Comparison of ENCODE assay signal across 19 cellular contexts in the genomic region with DNA sequence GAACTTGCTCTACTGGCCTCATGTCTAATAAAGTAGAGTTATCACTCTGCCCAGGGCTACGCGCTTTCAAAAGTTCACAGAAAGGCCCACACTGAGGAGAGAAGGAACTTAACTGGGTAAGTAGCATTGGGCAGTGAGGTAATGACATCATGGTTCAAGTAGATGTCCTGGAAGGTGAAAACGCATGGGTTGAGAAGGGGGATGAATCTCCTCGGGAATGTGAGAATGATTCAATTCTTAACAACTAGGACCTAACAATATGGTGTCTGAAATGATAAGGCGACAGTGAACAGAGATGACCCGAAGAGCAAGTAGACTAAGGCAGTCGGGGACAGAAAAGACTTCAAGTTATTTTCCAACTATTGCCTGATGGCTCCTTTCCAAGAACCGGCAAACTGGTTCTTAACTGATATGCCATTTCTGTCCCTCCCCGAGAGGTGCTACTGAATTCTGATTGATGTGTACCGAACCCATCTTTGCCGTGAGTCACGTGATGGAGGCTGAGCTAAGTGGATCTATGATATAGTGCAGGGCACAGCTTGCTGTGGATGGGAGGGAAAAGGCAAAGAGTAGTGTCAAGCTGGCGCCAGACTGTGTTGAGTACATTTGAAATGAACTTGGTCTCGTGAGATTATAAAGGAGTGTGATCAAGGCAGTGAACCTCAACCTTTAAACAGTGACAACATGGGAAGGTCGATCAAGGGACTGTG. TPM values are rescaled to one million over a fixed set of nuclear protein-coding genes. Genes with fewer than 3 reads are reported as not detected.
DNase-seq lines count a peak whose midpoint lies in the region; ATAC-seq and TF ChIP-seq lines count a peak whose summit lies in the region.
"Had no signal": no experiment of that assay in that cellular context is flagged by ENCODE, and none has a peak within 500 bp of the region (broad histone marks: within the 10 kb centered on the region; RNA-seq: fewer than 3 reads in every experiment).

No MANE protein-coding gene starts in this region.

- no peak overlapping the region; the same call in 1 of the 2 replicates for H3K4ac ChIP-seq in IMR-90 (ENCODE audit: low read depth, low read length)

- H3K27me3 ChIP-seq in IMR-90 (ENCODE audit: control insufficient read depth, insufficient read depth, low read length) = no peaks in the 10 kb centered on the region
- no peaks in the 10 kb centered on the region for H3K27me3 ChIP-seq in endodermal cell (ENCODE audit: control insufficient read depth, insufficient read depth, low read length, poor library complexity, severe bottlenecking)

- no peak overlapping the region for H3K27ac Mint-ChIP-seq in endodermal cell
- H3K27ac Mint-ChIP-seq: CD4-positive, alpha-beta T cell had no signal

- peaks cover 13% of the 10 kb centered on the region for H3K27me3 Mint-ChIP-seq in endodermal cell (ENCODE audit: insufficient read depth)

- H3K23ac ChIP-seq in IMR-90 (ENCODE audit: low read depth, low read length) = no peak overlapping the region

- H3K4me3 ChIP-seq in IMR-90 (ENCODE audit: insufficient read depth, low read depth, low read length) (no peak overlapping the region), endodermal cell (ENCODE audit: low read length) (no peak overlapping the region)
- H3K4me3 ChIP-seq: GM12878 had no signal

- H4K20me1 ChIP-seq in IMR-90 (ENCODE audit: insufficient read depth, low read length) = no peaks in the 10 kb centered on the region

- dilution Hi-C loops in IMR-90 (cut with HindIII; ENCODE audit: low sequenced_read_pairs, unreplicated experiment) = no loop called here

- no peak overlapping the region for H2BK5ac ChIP-seq in IMR-90 (ENCODE audit: low read depth, low read length, poor library complexity, severe bottlenecking)

- H3K18ac ChIP-seq in IMR-90 (ENCODE audit: low read depth, low read length) = no peak overlapping the region

- H3K9me1 ChIP-seq in IMR-90 (ENCODE audit: insufficient read depth, low read length) = 0 out of 2 replicates have a peak, but pooled peaks cover 4% of the 10 kb centered on the region

- H3K14ac ChIP-seq in IMR-90 (replicated peaks; ENCODE audit: low read depth, low read length) = no peak overlapping the region

- no peak for TF ChIP-seq RAD21 in IMR-90 (IDR thresholded peaks at IDR 0.05; ENCODE audit: low read length)

- H3K9me3 ChIP-seq in IMR-90 (ENCODE audit: control insufficient read depth, insufficient read depth, low read length) (no peaks in the 10 kb centered on the region), endodermal cell (ENCODE audit: control insufficient read depth, low read length) (no peaks in the 10 kb centered on the region)

- peaks cover 12% of the 10 kb centered on the region for H3K4me1 ChIP-seq in IMR-90 (ENCODE audit: control insufficient read depth, insufficient read depth, low read length)
- no peaks in the 10 kb centered on the region for H3K4me1 ChIP-seq in endodermal cell (ENCODE audit: control insufficient read depth, insufficient read depth, low read length)

- in situ Hi-C loops in IMR-90 (cut with MboI; ENCODE audit: low sequenced_read_pairs) = no loop called here

- no peak overlapping the region for H3K4me3 Mint-ChIP-seq in endodermal cell
- H3K4me3 Mint-ChIP-seq: CD4-positive, alpha-beta T cell had no signal

- CTCF ChIA-PET in IMR-90 (lab: Yijun Ruan, JAX) = no interaction called here

- no peak overlapping the region for H3K27ac ChIP-seq in IMR-90 (ENCODE audit: insufficient read depth, low read length)
- no peak overlapping the region for H3K27ac ChIP-seq in endodermal cell (ENCODE audit: low read depth, low read length)

- ATAC-seq in left cardiac atrium (no peak), IMR-90 (ENCODE audit: low read depth) (no peak), HG03097 (IDR thresholded peaks at IDR 0.05; ENCODE audit: low FRiP score, unreplicated experiment) (no peak)
- ATAC-seq: GM12878, HCT116 had no signal

- no peak for TF ChIP-seq POLR2A in IMR-90 (IDR thresholded peaks at IDR 0.05; ENCODE audit: low read depth, low read length)

- H3K36me3 Mint-ChIP-seq in endodermal cell (ENCODE audit: low read depth) = no peaks in the 10 kb centered on the region

- no peak overlapping the region for H4K8ac ChIP-seq in IMR-90 (ENCODE audit: low read depth in 2 of 2, low read length in 2 of 2)

- no peak for TF ChIP-seq CTCF in IMR-90 (conservative IDR thresholded peaks at IDR 0.05; ENCODE audit: low read depth, low read length)
- TF ChIP-seq CTCF in endodermal cell (conservative IDR thresholded peaks at IDR 0.05) = no peak
- no peak for TF ChIP-seq CTCF in GM10266 (IDR thresholded peaks at IDR 0.05; ENCODE audit: control insufficient read depth, insufficient read depth, low read depth, missing control alignments)

- H2BK15ac ChIP-seq in IMR-90 (ENCODE audit: low read depth, low read length) = peak overlapping the region; percentile 62; the same call in 2 of the 3 replicates

- H3K4me2 ChIP-seq in IMR-90 (ENCODE audit: low read depth, low read length) = no peak overlapping the region

- no peak overlapping the region; the same call in 1 of the 2 replicates for H2BK20ac ChIP-seq in IMR-90 (ENCODE audit: low read depth, low read length)

- peak; percentile 68 for DNase-seq in cardiac septum (ENCODE audit: low spot score)
- DNase-seq in left cardiac atrium = no peak
- DNase-seq in IMR-90 = no peak
- DNase-seq in endodermal cell = peak; percentile 32
- peak; percentile 19 for DNase-seq in ureter (ENCODE audit: low spot score)
- DNase-seq in epidermal melanocyte (ENCODE audit: insufficient read length, low spot score) = no peak
- no peak for DNase-seq in GM10266 (ENCODE audit: extremely low spot score)
- DNase-seq: ACHN; C1 segment of cervical spinal cord; Calu3; CD4-positive, alpha-beta T cell; DMS 273 treated with DMSO at 0.1 percent for 48 hours had no signal

- no peak overlapping the region for H3K56ac ChIP-seq in IMR-90 (ENCODE audit: extremely low read depth, insufficient read depth, low read length)

- H2BK120ac ChIP-seq in IMR-90 (ENCODE audit: low read depth, low read length) = no peak overlapping the region

- no TSS peak for BruUV-seq in IMR-90 (replicated peaks; lab: Mats Ljungman, UMichigan)

- 91% methylated on average over 8 of the region's 15 CpGs; no CpG with 5 or more reads in 1 of the 2 experiments for WGBS in IMR-90 (ENCODE audit: extremely low coverage in 2 of 2, insufficient read length in 1 of 2), 2 experiments
- 95 to 98% methylated on average over 8 to 15 of the region's 15 CpGs for WGBS in endodermal cell (ENCODE audit: insufficient coverage in 1 of 2, insufficient read length in 1 of 2), 2 experiments

- no peak overlapping the region for H4K91ac ChIP-seq in IMR-90 (ENCODE audit: insufficient read depth, low read depth, low read length)

- POLR2A ChIA-PET in IMR-90 (lab: Charles Lee; ENCODE audit: unreplicated experiment) = no interaction called here

- H3K9me3 Mint-ChIP-seq in endodermal cell = no peaks in the 10 kb centered on the region
- H3K9me3 Mint-ChIP-seq: CD4-positive, alpha-beta T cell had no signal

- H3K79me1 ChIP-seq in IMR-90 (ENCODE audit: low read depth in 1 of 2, low read length in 2 of 2) = no peaks in the 10 kb centered on the region

- no peak overlapping the region for H2AFZ ChIP-seq in IMR-90 (replicated peaks; ENCODE audit: low read length, poor library complexity)

- H3K36me3 ChIP-seq in IMR-90 (ENCODE audit: control insufficient read depth, insufficient read depth, low read length) (no peaks in the 10 kb centered on the region), endodermal cell (ENCODE audit: control insufficient read depth, insufficient read depth, low read length) (no peaks in the 10 kb centered on the region)

- H3K4me1 Mint-ChIP-seq in endodermal cell = no peaks in the 10 kb centered on the region

- no peak overlapping the region for H3K9ac ChIP-seq in IMR-90 (ENCODE audit: low read depth, low read length)
- no peak overlapping the region for H3K9ac ChIP-seq in endodermal cell (ENCODE audit: extremely low read depth, low read length, poor library complexity, severe bottlenecking)

- no peak overlapping the region for H2AK9ac ChIP-seq in IMR-90 (replicated peaks; ENCODE audit: low read depth, low read length, poor library complexity)

- 0 out of 2 replicates have a peak overlapping the region, but pooled peaks have one; percentile 29 for H2AK5ac ChIP-seq in IMR-90 (ENCODE audit: low read depth, low read length)

- H4K5ac ChIP-seq in IMR-90 (ENCODE audit: low read depth, low read length) = no peak overlapping the region

- intact Hi-C loops in cardiac septum (cut with DNase I) = no loop called here
- intact Hi-C loops in left cardiac atrium (cut with DNase I) = no loop called here
- intact Hi-C loops in IMR-90 (cut with micrococcal nuclease) = loop anchor here (5.0 kb wide), 1 partner anchor 203 kb away; a partner anchor contains a TSS

TF ChIP-seq in IMR-90, 13 proteins besides CTCF, POLR2A, EP300 and RAD21 (continues in another document):
- TF ChIP-seq MXI1 (IDR thresholded peaks at IDR 0.05; ENCODE audit: borderline replicate concordance, low read depth, low read length) (no peak), BHLHE40 (IDR thresholded peaks at IDR 0.05; ENCODE audit: low read depth, low read length) (no peak), FOS (IDR thresholded peaks at IDR 0.05; ENCODE audit: low read depth, low read length) (no peak), MAZ (IDR thresholded peaks at IDR 0.05; ENCODE audit: borderline replicate concordance, low read depth, low read length) (no peak), CEBPB (IDR thresholded peaks at IDR 0.05; ENCODE audit: low read depth, low read length) (no peak), NFE2L2 (IDR thresholded peaks at IDR 0.05; ENCODE audit: low read depth, low read length) (no peak), MAFK (IDR thresholded peaks at IDR 0.05; ENCODE audit: low read depth, low read length) (no peak), CHD1 (IDR thresholded peaks at IDR 0.05; ENCODE audit: low read depth, low read length) (no peak)
- TF ChIP-seq, protein P1, sequence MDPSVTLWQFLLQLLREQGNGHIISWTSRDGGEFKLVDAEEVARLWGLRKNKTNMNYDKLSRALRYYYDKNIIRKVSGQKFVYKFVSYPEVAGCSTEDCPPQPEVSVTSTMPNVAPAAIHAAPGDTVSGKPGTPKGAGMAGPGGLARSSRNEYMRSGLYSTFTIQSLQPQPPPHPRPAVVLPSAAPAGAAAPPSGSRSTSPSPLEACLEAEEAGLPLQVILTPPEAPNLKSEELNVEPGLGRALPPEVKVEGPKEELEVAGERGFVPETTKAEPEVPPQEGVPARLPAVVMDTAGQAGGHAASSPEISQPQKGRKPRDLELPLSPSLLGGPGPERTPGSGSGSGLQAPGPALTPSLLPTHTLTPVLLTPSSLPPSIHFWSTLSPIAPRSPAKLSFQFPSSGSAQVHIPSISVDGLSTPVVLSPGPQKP (IDR thresholded peaks at IDR 0.05; ENCODE audit: borderline replicate concordance, low read depth, low read length) = no peak

RNA-seq across cellular contexts. Expression of a gene that starts 44.1 kb away (rescaled TPM):
- total RNA-seq in cardiac septum (not detected), left cardiac atrium (not detected), IMR-90 (2012; rRNA removed) (under 0.01 and 0.18 TPM in 2 replicates), endodermal cell (1 to 10 TPM in 1 of 2 donors, under 1 TPM in 1; 0.57 to 1.7 TPM), ureter (0.60 TPM)
- 0.10 and 0.74 TPM in 2 replicates for polyA plus RNA-seq in IMR-90 (2012; rRNA removed)
- 0.33 and 0.42 TPM in 2 replicates for polyA plus RNA-seq in IMR-90 (2012; cell fraction: cytosol; rRNA removed)
- 0.50 and 1.2 TPM in 2 replicates for polyA plus RNA-seq in IMR-90 (2012; cell fraction: nucleus; rRNA removed; ENCODE audit: low replicate concordance)
- polyA plus RNA-seq in endodermal cell (2013, experiment 1 of 2) = 0.89 TPM
- polyA plus RNA-seq in endodermal cell (2013, experiment 2 of 2) = 0.87 TPM
- total RNA-seq: A172; Calu3; CD4-positive, alpha-beta T cell; Daoy; H4; HT-29 had no signal

Comparison
In these comparisons a context has a peak if more than half of its experiments do, and no peak if none do; other contexts are left out.
1. DNase-seq: peak in cardiac septum (single experiment), endodermal cell (single experiment) and ureter (single experiment); none in left cardiac atrium (single experiment), IMR-90 (single experiment), epidermal melanocyte (single experiment) and GM10266 (single experiment).